In genomic region chr2:57575703-57576268, GRCh38 we compare ENCODE assay signal across 19 cellular contexts.
A peak's percentile ranks its signal among the peaks of the same experiment; 100 is the strongest.
DNase-seq lines count a peak whose midpoint lies in the region; ATAC-seq and TF ChIP-seq lines count a peak whose summit lies in the region.
"Had no signal": no experiment of that assay in that cellular context is flagged by ENCODE, and none has a peak within 500 bp of the region (broad histone marks: within the 10 kb centered on the region; RNA-seq: fewer than 3 reads in every experiment).

No MANE protein-coding gene starts in this region.

- H3F3A ChIP-seq in PC-9 (ENCODE audit: insufficient read depth, low read depth), result no peaks in the 10 kb centered on the region

- H3K27me3 Mint-ChIP-seq in MCF 10A (ENCODE audit: insufficient read depth, unreplicated experiment), result no peaks in the 10 kb centered on the region
- H3K27me3 Mint-ChIP-seq: CD4-positive, alpha-beta memory T cell had no signal

- TF ChIP-seq POLR2A in breast epithelium (IDR thresholded peaks at IDR 0.05), result no peak
- TF ChIP-seq POLR2A in spleen (IDR thresholded peaks at IDR 0.05), result no peak

- H3K4me1 ChIP-seq in breast epithelium (no peaks in the 10 kb centered on the region), PC-9 (replicated peaks; ENCODE audit: insufficient read depth) (no peaks in the 10 kb centered on the region), mammary epithelial cell (ENCODE audit: insufficient read depth, low read length) (no peaks in the 10 kb centered on the region), foreskin keratinocyte (no peaks in the 10 kb centered on the region), spleen (no peaks in the 10 kb centered on the region)
- H3K4me1 ChIP-seq: HAP-1 had no signal

- H3K9me3 Mint-ChIP-seq in MCF 10A (ENCODE audit: unreplicated experiment), result no peaks in the 10 kb centered on the region
- H3K9me3 Mint-ChIP-seq: HFFc6 had no signal

- H3K36me3 Mint-ChIP-seq in MCF 10A (ENCODE audit: insufficient read depth, unreplicated experiment), result no peaks in the 10 kb centered on the region
- H3K36me3 Mint-ChIP-seq: CD4-positive, alpha-beta memory T cell had no signal

- no peaks in the 10 kb centered on the region for H3K9me2 ChIP-seq in PC-9 (ENCODE audit: insufficient read depth)

- H3K4me3 Mint-ChIP-seq in MCF 10A (ENCODE audit: unreplicated experiment), result no peak overlapping the region
- H3K4me3 Mint-ChIP-seq: CD4-positive, alpha-beta memory T cell; HFFc6 had no signal

- dilution Hi-C loops in mammary epithelial cell (cut with HindIII; ENCODE audit: low sequenced_read_pairs), result no loop called here

- in situ Hi-C loops in mammary epithelial cell (cut with MboI; ENCODE audit: low sequenced_read_pairs in 2 of 2), result no loop called here

- peak overlapping the region; percentile 48 for H3K27ac Mint-ChIP-seq in MCF 10A (ENCODE audit: low read depth, unreplicated experiment)
- H3K27ac Mint-ChIP-seq: CD4-positive, alpha-beta memory T cell; HFFc6 had no signal

- H3K79me2 ChIP-seq in PC-9 (ENCODE audit: low read depth), result no peaks in the 10 kb centered on the region
- no peaks in the 10 kb centered on the region for H3K79me2 ChIP-seq in mammary epithelial cell (ENCODE audit: insufficient read depth, low read length)

- H3K9ac ChIP-seq in mammary epithelial cell (ENCODE audit: insufficient read depth, low read length), result no peak overlapping the region

- 47% methylated on average over 5 of the region's 5 CpGs for WGBS in mammary epithelial cell (ENCODE audit: low coverage, missing lambda C conversion rate)
- WGBS in spleen, 5 donors, result 69 to 81% (median 76%) methylated on average over 5 of the region's 5 CpGs

- TF ChIP-seq CTCF in MCF 10A (IDR thresholded peaks at IDR 0.05; ENCODE audit: unreplicated experiment) (no peak), breast epithelium (IDR thresholded peaks at IDR 0.05) (no peak), PC-9 (conservative IDR thresholded peaks at IDR 0.05) (no peak), mammary epithelial cell (conservative IDR thresholded peaks at IDR 0.05 in 1 of 2, IDR thresholded peaks at IDR 0.05 in 1 of 2; ENCODE audit: extremely low read depth in 1 of 2, insufficient read depth in 1 of 2, low read depth in 1 of 2, low read length in 2 of 2) (no peak), foreskin keratinocyte (conservative IDR thresholded peaks at IDR 0.05) (no peak), spleen (IDR thresholded peaks at IDR 0.05 in 8 of 11, conservative IDR thresholded peaks at IDR 0.05 in 3 of 11) (no peak)

- H3K4me2 ChIP-seq in PC-9, result no peak overlapping the region
- H3K4me2 ChIP-seq in mammary epithelial cell (ENCODE audit: insufficient read depth, low read depth, low read length), result no peak overlapping the region

- no peak overlapping the region for H3K4me3 ChIP-seq in breast epithelium
- no peak overlapping the region for H3K4me3 ChIP-seq in PC-9
- H3K4me3 ChIP-seq in mammary epithelial cell (replicated peaks in 1 of 3; ENCODE audit: insufficient read depth in 1 of 3, low read depth in 2 of 3, low read length in 3 of 3), result no peak overlapping the region
- no peak overlapping the region for H3K4me3 ChIP-seq in spleen
- H3K4me3 ChIP-seq: HAP-1 had no signal

- 0 out of 2 replicates have a peak overlapping the region, but pooled peaks have one; percentile 2 for H2AFZ ChIP-seq in PC-9
- H2AFZ ChIP-seq in mammary epithelial cell (ENCODE audit: low read depth, low read length), result no peak overlapping the region

- peak; percentile 42 for DNase-seq in MCF 10A (ENCODE audit: unreplicated experiment)
- no peak for DNase-seq in breast epithelium (ENCODE audit: low spot score in 2 of 2)
- DNase-seq in PC-9, result no peak
- DNase-seq in mammary epithelial cell, result peak; percentile 6
- peak; percentile 6 to 29 for DNase-seq in foreskin keratinocyte
- no peak for DNase-seq in spleen
- no peak for DNase-seq in NCI-H1105 treated with DMSO at 0.1 percent for 48 hours (lab: John Stamatoyannopoulos, UW)
- DNase-seq in central memory CD4-positive, alpha-beta T cell, result no peak
- DNase-seq: 8988T; C1 segment of cervical spinal cord; Calu3; CD4-positive, alpha-beta memory T cell; COR-L47; DMS153; DMS79 treated with DMSO at 0.1 percent for 48 hours; GF-D8; GOT3; HFFc6 had no signal

- peak; percentile 55 for ATAC-seq in foreskin keratinocyte

- intact Hi-C loops in MCF 10A (cut with micrococcal nuclease) (no loop called here), breast epithelium (cut with DNase I; ENCODE audit: low total_unique reads) (no loop called here), PC-9 (cut with micrococcal nuclease; ENCODE audit: unreplicated experiment) (no loop called here), mammary epithelial cell (cut with micrococcal nuclease) (no loop called here), spleen (cut with DNase I; ENCODE audit: low total_unique reads) (no loop called here)

- H3K36me3 ChIP-seq in breast epithelium (no peaks in the 10 kb centered on the region), PC-9 (ENCODE audit: low read depth) (no peaks in the 10 kb centered on the region), mammary epithelial cell (ENCODE audit: insufficient read depth, low read length) (no peaks in the 10 kb centered on the region), spleen (no peaks in the 10 kb centered on the region)
- H3K36me3 ChIP-seq: HAP-1 had no signal

- CTCF ChIA-PET in MCF 10A (lab: Yijun Ruan, JAX), result no interaction called here
- CTCF ChIA-PET in PC-9 (lab: Charles Lee), result no interaction called here
- CTCF ChIA-PET in mammary epithelial cell (lab: Charles Lee; ENCODE audit: low non-redundant PET), result no interaction called here

- H4K20me1 ChIP-seq in PC-9 (ENCODE audit: insufficient read depth) (peaks cover 4% of the 10 kb centered on the region; the same call in 1 of the 2 replicates), mammary epithelial cell (ENCODE audit: insufficient read depth, low read length) (no peaks in the 10 kb centered on the region)

- no TSS peak for BruUV-seq in MCF 10A (replicated peaks; lab: Mats Ljungman, UMichigan)
- BruUV-seq in PC-9 (replicated peaks; lab: Mats Ljungman, UMichigan), result no TSS peak
- no TSS peak for BruUV-seq in mammary epithelial cell (replicated peaks; lab: Mats Ljungman, UMichigan)

- no peaks in the 10 kb centered on the region for H3K9me3 ChIP-seq in breast epithelium
- H3K9me3 ChIP-seq in PC-9 (ENCODE audit: insufficient read depth, low read depth), result no peaks in the 10 kb centered on the region
- no peaks in the 10 kb centered on the region for H3K9me3 ChIP-seq in mammary epithelial cell (replicated peaks; ENCODE audit: insufficient read depth, low read length)
- no peaks in the 10 kb centered on the region for H3K9me3 ChIP-seq in spleen
- H3K9me3 ChIP-seq: HAP-1 had no signal

- H3K4me1 Mint-ChIP-seq in MCF 10A (ENCODE audit: insufficient read depth, unreplicated experiment), result peaks cover 13% of the 10 kb centered on the region
- H3K4me1 Mint-ChIP-seq: CD4-positive, alpha-beta memory T cell had no signal

- H3K27me3 ChIP-seq in breast epithelium, result no peaks in the 10 kb centered on the region
- no peaks in the 10 kb centered on the region for H3K27me3 ChIP-seq in PC-9 (ENCODE audit: insufficient read depth, low read depth)
- no peaks in the 10 kb centered on the region for H3K27me3 ChIP-seq in mammary epithelial cell (ENCODE audit: insufficient read depth, low read length)
- H3K27me3 ChIP-seq in foreskin keratinocyte, result peaks cover 4% of the 10 kb centered on the region
- H3K27me3 ChIP-seq in spleen (replicated peaks in 1 of 7), result no peaks in the 10 kb centered on the region

- H3K27ac ChIP-seq in breast epithelium (no peak overlapping the region), PC-9 (no peak overlapping the region), mammary epithelial cell (ENCODE audit: insufficient read depth, low read depth, low read length) (no peak overlapping the region), foreskin keratinocyte (no peak overlapping the region), spleen (no peak overlapping the region)

- POLR2A ChIA-PET in MCF 10A (lab: Yijun Ruan, JAX) (interaction anchor here (0.7 to 1.7 kb wide), 2 partner anchors 10 to 134 kb away, joined by 3 to 5 read pairs; no protein-coding TSS in a partner anchor), PC-9 (lab: Charles Lee; ENCODE audit: unreplicated experiment) (no interaction called here)

Comparison
In these comparisons a context has a peak if more than half of its experiments do, and no peak if none do; other contexts are left out.
1. DNase-seq: peak in MCF 10A (single experiment), mammary epithelial cell (single experiment) and foreskin keratinocyte (2 of 2); none in breast epithelium (0 of 2), PC-9 (0 of 2), spleen (single experiment), NCI-H1105 treated with DMSO at 0.1 percent for 48 hours (single experiment) and central memory CD4-positive, alpha-beta T cell (single experiment).